Comparison of ENCODE assay signal across 7 cellular contexts in genomic region chr16:85255777-85256176, GRCh38.
"Had no signal": no experiment of that assay in that cellular context is flagged by ENCODE, and none has a peak within 500 bp of the region (broad histone marks: within the 10 kb centered on the region; RNA-seq: fewer than 3 reads in every experiment).

No MANE protein-coding gene starts in this region.

- H3K36me3 ChIP-seq: HAP-1 had no signal

- H3K9me3 ChIP-seq: HAP-1 had no signal

- H3K27ac ChIP-seq: GM23248, KMS-11 had no signal

- H3K4me1 ChIP-seq: HAP-1 had no signal

- H3K4me3 ChIP-seq: GM23248, HAP-1 had no signal

- DNase-seq: GM23248, GOT3, IMR-90, KBM-7 had no signal

- ATAC-seq: HCT116 had no signal
